In genomic region chr2:218230882-218231281, GRCh38 we compare ENCODE assay signal across 8 cellular contexts. TPM values are rescaled to one million over a fixed set of nuclear protein-coding genes. Genes with fewer than 3 reads are reported as not detected.
DNase-seq lines count a peak whose midpoint lies in the region; ATAC-seq and TF ChIP-seq lines count a peak whose summit lies in the region.

No MANE protein-coding gene starts in this region.

- intact Hi-C loops in mucosa of descending colon (cut with DNase I, micrococcal nuclease) = no loop called here

- peaks cover 34% of the 10 kb centered on the region for H3K4me1 ChIP-seq in mucosa of descending colon (ENCODE audit: low read depth)

- peak; percentile 47 for DNase-seq in EH (ENCODE audit: low read depth)
- peak; percentile 52 for DNase-seq in Jurkat, Clone E6-1 (ENCODE audit: low read depth, low spot score)
- peak; percentile 45 for DNase-seq in amniotic epithelial cell (ENCODE audit: low read depth)
- peak in 1 of 3 donors; percentile 84 for DNase-seq in mucosa of descending colon
- DNase-seq in NCI-H345 treated with DMSO at 0.1 percent for 48 hours (lab: John Stamatoyannopoulos, UW; ENCODE audit: unreplicated experiment) = no peak
- DNase-seq in medulla oblongata (ENCODE audit: extremely low spot score) = no peak
- no peak for DNase-seq in pons (ENCODE audit: low spot score)

- ATAC-seq in GM21367 (IDR thresholded peaks at IDR 0.05; ENCODE audit: unreplicated experiment) = peak; percentile 41
- ATAC-seq in mucosa of descending colon = peak; percentile 98

- H3K4me3 ChIP-seq in Jurkat, Clone E6-1 (ENCODE audit: low read length) = no peak overlapping the region
- H3K4me3 ChIP-seq in mucosa of descending colon = no peak overlapping the region

- no peaks in the 10 kb centered on the region for H3K36me3 ChIP-seq in mucosa of descending colon (ENCODE audit: low read depth)

- no peaks in the 10 kb centered on the region for H3K9me3 ChIP-seq in mucosa of descending colon

- peak; percentile 25 for TF ChIP-seq CTCF in mucosa of descending colon (IDR thresholded peaks at IDR 0.05)

RNA-seq across cellular contexts. Expression of gene ARPC2, which starts 13.9 kb away (rescaled TPM):
- polyA plus RNA-seq in Jurkat, Clone E6-1 (2012; ENCODE audit: insufficient read depth, insufficient read length) = 511 TPM
- 100 to 1,000 TPM; 262 to 322 (median 313) TPM for total RNA-seq in mucosa of descending colon

RNA-seq across cellular contexts. Expression of gene GPBAR1, which starts 29.9 kb away (rescaled TPM):
- not detected for polyA plus RNA-seq in Jurkat, Clone E6-1 (2012; ENCODE audit: insufficient read depth, insufficient read length)
- 1 to 10 TPM in 2 of 3 donors, under 1 TPM in 1; 0.64 to 3.7 (median 3.3) TPM for total RNA-seq in mucosa of descending colon

RNA-seq across cellular contexts. Expression of gene AAMP, which starts 39.1 kb away (rescaled TPM):
- polyA plus RNA-seq in Jurkat, Clone E6-1 (2012; ENCODE audit: insufficient read depth, insufficient read length) = 145 TPM
- total RNA-seq in mucosa of descending colon = 10 to 100 TPM; 80.2 to 97.0 (median 94.1) TPM

RNA-seq across cellular contexts. Expression of gene PNKD, which starts 39.4 kb away (rescaled TPM):
- 52.3 TPM for polyA plus RNA-seq in Jurkat, Clone E6-1 (2012; ENCODE audit: insufficient read depth, insufficient read length)
- 100 to 1,000 TPM in 1 of 3 donors, 10 to 100 TPM in 2; 77.1 to 101 (median 92.1) TPM for total RNA-seq in mucosa of descending colon

Comparison
In these comparisons a context has a peak if more than half of its experiments do, and no peak if none do; other contexts are left out.
1. DNase-seq: peak in EH (single experiment), Jurkat, Clone E6-1 (single experiment) and amniotic epithelial cell (single experiment); none in NCI-H345 treated with DMSO at 0.1 percent for 48 hours (single experiment), medulla oblongata (single experiment) and pons (single experiment).